In genomic region chr11:67644472-67645418, GRCh38 we compare ENCODE assay signal across 1 cellular context.
A peak's percentile ranks its signal among the peaks of the same experiment; 100 is the strongest.
TF ChIP-seq lines count a peak whose summit lies in the region.

No MANE protein-coding gene starts in this region.

TF ChIP-seq in GM12878, 131 proteins besides CTCF, POLR2A, EP300 and RAD21:
- TF ChIP-seq TCF12 (IDR thresholded peaks at IDR 0.05; ENCODE audit: low read depth, low read length) (peak; percentile 19; the same call in 1 of the 2 replicates), SIN3A (IDR thresholded peaks at IDR 0.05; ENCODE audit: low read depth, low read length) (no peak), SMC3 (IDR thresholded peaks at IDR 0.05; ENCODE audit: borderline replicate concordance, low read length) (no peak)
